ENCODE assay signal across 8 cellular contexts in genomic region chr19:3108775-3109174, GRCh38. TPM values are rescaled to one million over a fixed set of nuclear protein-coding genes. Genes with fewer than 3 reads are reported as not detected.
DNase-seq lines count a peak whose midpoint lies in the region; ATAC-seq and TF ChIP-seq lines count a peak whose summit lies in the region.

No MANE protein-coding gene starts in this region.

- H3K27ac Mint-ChIP-seq in activated naive CD8-positive, alpha-beta T cell, result peak overlapping the region; percentile 62

- H3K79me2 ChIP-seq in DND-41 (ENCODE audit: insufficient read depth, low read length), result peaks cover 70% of the 10 kb centered on the region

- intact Hi-C loops in left ventricle myocardium superior (cut with micrococcal nuclease), result no loop called here

- peaks cover 15% of the 10 kb centered on the region; the same call in 1 of the 2 replicates for H3K36me3 ChIP-seq in DND-41 (ENCODE audit: insufficient read depth, low read length)

- H3K4me1 Mint-ChIP-seq in activated naive CD8-positive, alpha-beta T cell (ENCODE audit: low read depth), result peaks cover 7% of the 10 kb centered on the region

- no peaks in the 10 kb centered on the region for H3K36me3 Mint-ChIP-seq in activated naive CD8-positive, alpha-beta T cell

- no peak overlapping the region for H2AFZ ChIP-seq in DND-41 (ENCODE audit: low read depth, low read length)

- H3K4me3 ChIP-seq in DND-41 (ENCODE audit: low read depth in 1 of 2, low read length in 2 of 2), result no peak overlapping the region

- H3K4me1 ChIP-seq in DND-41 (ENCODE audit: insufficient read depth, low read length), result peaks cover 12% of the 10 kb centered on the region; the same call in 1 of the 2 replicates

- H3K27me3 ChIP-seq in DND-41 (ENCODE audit: insufficient read depth, low read length, poor library complexity), result no peaks in the 10 kb centered on the region

- no peaks in the 10 kb centered on the region for H3K9me3 ChIP-seq in DND-41 (ENCODE audit: insufficient read depth, low read length, severe bottlenecking)

- peak; percentile 88 for ATAC-seq in DND-41 (ENCODE audit: insufficient read depth, low read depth)
- ATAC-seq in left ventricle myocardium superior, result peak; percentile 48
- ATAC-seq in HG03469 (IDR thresholded peaks at IDR 0.05; ENCODE audit: unreplicated experiment), result no peak
- ATAC-seq in GM18907 (IDR thresholded peaks at IDR 0.05; ENCODE audit: unreplicated experiment), result no peak

- H4K20me1 ChIP-seq in DND-41 (ENCODE audit: insufficient read depth, low read length), result peaks cover 27% of the 10 kb centered on the region

- H3K4me2 ChIP-seq in DND-41 (ENCODE audit: insufficient read depth, low read length), result no peak overlapping the region

- H3K9ac ChIP-seq in DND-41 (ENCODE audit: low read depth, low read length), result no peak overlapping the region

- peak; percentile 92 for TF ChIP-seq CTCF in DND-41 (IDR thresholded peaks at IDR 0.05; ENCODE audit: borderline replicate concordance, extremely low read depth, low read length, poor library complexity, severe bottlenecking)

- H3K27me3 Mint-ChIP-seq in activated naive CD8-positive, alpha-beta T cell, result no peaks in the 10 kb centered on the region

- peak overlapping the region; percentile 65 for H3K27ac ChIP-seq in DND-41 (ENCODE audit: low read length)

- no peak overlapping the region for H3K4me3 Mint-ChIP-seq in activated naive CD8-positive, alpha-beta T cell

- H3K9me3 Mint-ChIP-seq in activated naive CD8-positive, alpha-beta T cell (ENCODE audit: low read depth), result no peaks in the 10 kb centered on the region

- DNase-seq in DND-41 (peak; percentile 81), LHCN-M2 (ENCODE audit: low read depth) (peak; percentile 29), SKM-1 treated with dmso at 0.1 percent for 144 hours (lab: John Stamatoyannopoulos, UW; ENCODE audit: unreplicated experiment) (peak; percentile 50), left ventricle myocardium superior (peak; percentile 68)
- peak; percentile 53 to 72 (median 53) for DNase-seq in stimulated activated CD4-positive, alpha-beta T cell treated with anti-CD3 and anti-CD28 coated beads, Interleukin-12 subunit alpha, Interleukin-12 subunit beta, amount 100 ng/mL, for 48 hours (ENCODE audit: low read depth in 2 of 3, low spot score in 1 of 3)

RNA-seq across cellular contexts. Expression of gene GNA11, which starts 14.6 kb away (rescaled TPM):
- 80.7 and 81.2 TPM in 2 replicates for total RNA-seq in LHCN-M2 (2014; rRNA removed)
- polyA plus RNA-seq in LHCN-M2 (2012), result 63.8 TPM
- total RNA-seq in left ventricle myocardium superior, result 74.6 TPM

RNA-seq across cellular contexts. Expression of gene GNA15, which starts 27.1 kb away (rescaled TPM):
- 0.06 and 0.40 TPM in 2 replicates for total RNA-seq in LHCN-M2 (2014; rRNA removed)
- polyA plus RNA-seq in LHCN-M2 (2012), result 0.02 TPM
- total RNA-seq in left ventricle myocardium superior, result 2.1 TPM

RNA-seq across cellular contexts. Expression of gene TLE5, which starts 46.5 kb away (rescaled TPM):
- total RNA-seq in LHCN-M2 (2014; rRNA removed), result 257 and 316 TPM in 2 replicates
- polyA plus RNA-seq in LHCN-M2 (2012), result 436 TPM
- 846 TPM for total RNA-seq in left ventricle myocardium superior

Comparison
In these comparisons a context has a peak if more than half of its experiments do, and no peak if none do; other contexts are left out.
1. ATAC-seq: peak in DND-41 (single experiment) and left ventricle myocardium superior (single experiment); none in HG03469 (single experiment) and GM18907 (single experiment).
2. DNase-seq: peak in every context shown above with its lines; median percentile 81 in DND-41; 68 in left ventricle myocardium superior; 53 in stimulated activated CD4-positive, alpha-beta T cell treated with anti-CD3 and anti-CD28 coated beads, Interleukin-12 subunit alpha, Interleukin-12 subunit beta, amount 100 ng/mL, for 48 hours; 50 in SKM-1 treated with dmso at 0.1 percent for 144 hours; 29 in LHCN-M2.